ENCODE assay signal across 22 cellular contexts in the genomic region with DNA sequence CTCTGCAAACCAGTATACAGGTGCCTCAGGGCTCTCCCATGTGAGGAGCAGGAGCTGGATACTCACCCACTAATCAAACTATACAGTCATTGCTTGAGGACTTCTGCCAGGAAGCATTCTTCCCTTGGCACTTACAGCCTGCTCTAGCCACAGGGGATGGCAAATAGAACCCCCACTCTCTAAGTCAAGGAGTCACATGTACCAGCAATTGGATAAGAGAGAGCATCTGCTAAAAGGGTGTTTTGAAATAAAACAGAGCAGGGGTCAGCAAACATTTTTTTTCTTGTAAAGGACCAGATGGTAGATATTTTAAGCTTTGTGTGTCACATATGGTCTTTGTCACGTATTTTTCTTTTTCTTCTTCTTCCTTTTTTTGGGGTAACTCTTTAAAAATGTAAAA.
A peak's percentile ranks its signal among the peaks of the same experiment; 100 is the strongest.
DNase-seq lines count a peak whose midpoint lies in the region; ATAC-seq and TF ChIP-seq lines count a peak whose summit lies in the region.
"Had no signal": no experiment of that assay in that cellular context is flagged by ENCODE, and none has a peak within 500 bp of the region (broad histone marks: within the 10 kb centered on the region; RNA-seq: fewer than 3 reads in every experiment).

No MANE protein-coding gene starts in this region.

- no peak overlapping the region for H3K4me3 ChIP-seq in BE2C (ENCODE audit: low read depth, low read length)
- no peak overlapping the region for H3K4me3 ChIP-seq in SK-N-SH (ENCODE audit: low read depth in 2 of 2, low read length in 1 of 2)
- no peak overlapping the region for H3K4me3 ChIP-seq in foreskin fibroblast (ENCODE audit: low read depth in 1 of 2, low read length in 2 of 2)
- H3K4me3 ChIP-seq in stomach = no peak overlapping the region
- H3K4me3 ChIP-seq: esophagus muscularis mucosa, tibial artery had no signal

- no peaks in the 10 kb centered on the region for H3K27me3 ChIP-seq in BE2C
- no peaks in the 10 kb centered on the region for H3K27me3 ChIP-seq in SK-N-SH (ENCODE audit: insufficient read depth)
- H3K27me3 ChIP-seq in stomach = no peaks in the 10 kb centered on the region
- H3K27me3 ChIP-seq: esophagus muscularis mucosa, tibial artery had no signal

- no peaks in the 10 kb centered on the region for H4K20me1 ChIP-seq in SK-N-SH (ENCODE audit: insufficient read depth)

- intact Hi-C loops in stomach (cut with DNase I; ENCODE audit: low total_unique reads) = no loop called here

- no peaks in the 10 kb centered on the region for H3K4me1 ChIP-seq in BE2C
- H3K4me1 ChIP-seq in SK-N-SH (ENCODE audit: control insufficient read depth in 1 of 2, insufficient read depth in 2 of 2, low read depth in 1 of 2, low read length in 1 of 2) = peaks cover 0 to 10% of the 10 kb centered on the region in 2 experiments; a peak in 2 of 4 replicates
- H3K4me1 ChIP-seq in stomach = no peaks in the 10 kb centered on the region
- H3K4me1 ChIP-seq: esophagus muscularis mucosa, tibial artery had no signal

- no peak overlapping the region for H3K9ac ChIP-seq in SK-N-SH

- no peaks in the 10 kb centered on the region for H3K79me2 ChIP-seq in SK-N-SH (ENCODE audit: insufficient read depth)

- H3K27ac ChIP-seq in SK-N-SH (ENCODE audit: low read depth in 2 of 2, low read length in 1 of 2) (peak overlapping the region in 1 of 2 experiments; percentile 86; a peak in 2 of 4 replicates), stomach (no peak overlapping the region)
- H3K27ac ChIP-seq: esophagus muscularis mucosa, tibial artery had no signal

- POLR2A ChIA-PET in SK-N-SH (lab: Yijun Ruan, JAX) = no interaction called here

- TF ChIP-seq POLR2A in stomach (IDR thresholded peaks at IDR 0.05) = no peak

- no peak overlapping the region for H3K4me2 ChIP-seq in SK-N-SH

- no peak overlapping the region for H2AFZ ChIP-seq in SK-N-SH (ENCODE audit: low read depth)

- no peaks in the 10 kb centered on the region for H3K9me2 ChIP-seq in SK-N-SH

- peak; percentile 26 for DNase-seq in BE2C
- peak; percentile 9 for DNase-seq in HT1080 (ENCODE audit: low read depth)
- DNase-seq in SK-N-SH = peak; percentile 68
- peak; percentile 3 for DNase-seq in fibroblast of peridontal ligament (ENCODE audit: extremely low read depth)
- no peak for DNase-seq in NCI-H226
- no peak for DNase-seq in foreskin fibroblast
- no peak for DNase-seq in stomach
- DNase-seq: activated CD4-positive, alpha-beta T cell treated with anti-CD3 and anti-CD28 coated beads for 48 hours; activated CD8-positive, alpha-beta memory T cell treated with anti-CD3 and anti-CD28 coated beads, Interleukin-2, amount 10 ng/mL, durations not matched to agents 7 days and 5 days; effector CD8-positive, alpha-beta T cell; IMR-90; naive B cell; NCI-H146; NCI-H526 treated with DMSO at 0.1 percent for 48 hours; nucleus accumbens; SHP77 treated with DMSO at 0.1 percent for 48 hours; small intestine; stimulated activated naive B cell treated with anti-CD40 and anti-IgM and Interleukin-4, amounts not matched to agents 10 μg/mL and 1 μg/mL and 100 μg/mL, for 72 hours; tibial artery had no signal

- H3F3A ChIP-seq in SK-N-SH (replicated peaks; ENCODE audit: insufficient read depth) = no peaks in the 10 kb centered on the region

- TF ChIP-seq EP300 in SK-N-SH (IDR thresholded peaks at IDR 0.05; ENCODE audit: borderline replicate concordance in 1 of 2, low read depth in 1 of 2, low read length in 1 of 2) (peak; percentile 39 to 97; a peak in 3 of 4 replicates), stomach (IDR thresholded peaks at IDR 0.05) (no peak)

- H3K36me3 ChIP-seq in BE2C (no peaks in the 10 kb centered on the region), SK-N-SH (replicated peaks in 1 of 2; ENCODE audit: control insufficient read depth in 1 of 2, insufficient read depth in 2 of 2, low read length in 1 of 2) (no peaks in the 10 kb centered on the region), stomach (no peaks in the 10 kb centered on the region)
- H3K36me3 ChIP-seq: esophagus muscularis mucosa, tibial artery had no signal

- no peaks in the 10 kb centered on the region for H3K9me3 ChIP-seq in BE2C
- H3K9me3 ChIP-seq in SK-N-SH = no peaks in the 10 kb centered on the region
- H3K9me3 ChIP-seq in stomach = no peaks in the 10 kb centered on the region
- H3K9me3 ChIP-seq: esophagus muscularis mucosa, tibial artery had no signal

- peak; percentile 42 for TF ChIP-seq RAD21 in SK-N-SH (IDR thresholded peaks at IDR 0.05; ENCODE audit: low read length)

- TF ChIP-seq CTCF in BE2C (IDR thresholded peaks at IDR 0.05; ENCODE audit: low read depth, low read length) (no peak), SK-N-SH (IDR thresholded peaks at IDR 0.05) (no peak), foreskin fibroblast (IDR thresholded peaks at IDR 0.05; ENCODE audit: low read depth, low read length) (no peak), stomach (IDR thresholded peaks at IDR 0.05) (no peak)

- no peak for ATAC-seq in HG03097 (IDR thresholded peaks at IDR 0.05; ENCODE audit: low FRiP score, unreplicated experiment)
- ATAC-seq: activated CD8-positive, alpha-beta memory T cell treated with anti-CD3 and anti-CD28 coated beads, Interleukin-2, amount 10 ng/mL, durations not matched to agents 7 days and 5 days; activated naive CD4-positive, alpha-beta T cell treated with anti-CD3 and anti-CD28 coated beads, Interleukin-2, amount 50 U/mL, for 72 hours; stimulated activated naive B cell treated with anti-CD40 and anti-IgM and Interleukin-4, amounts not matched to agents 10 μg/mL and 1 μg/mL and 100 μg/mL, for 72 hours had no signal

- WGBS in SK-N-SH (ENCODE audit: low lambda C conversion rate) = 14% methylated on average over 1 of the region's 1 CpG
- 25 to 59% (median 44%) methylated on average over 1 of the region's 1 CpG for WGBS in stomach, 5 donors

- CTCF ChIA-PET in SK-N-SH (lab: Yijun Ruan, JAX) = interaction anchor here (0.6 to 2.6 kb wide), 7 partner anchors 12 to 597 kb away, joined by 3 to 13 read pairs (median 4); no protein-coding TSS in a partner anchor

TF ChIP-seq in SK-N-SH, 30 proteins besides CTCF, POLR2A, EP300 and RAD21:
- peak; percentile 85 for TF ChIP-seq CHD2 (IDR thresholded peaks at IDR 0.05; ENCODE audit: low read length, partially characterized antibody)
- peak; percentile 44; the same call in 1 of the 2 replicates for TF ChIP-seq POLR2AphosphoS5 (IDR thresholded peaks at IDR 0.05; ENCODE audit: low read depth, low read length)
- TF ChIP-seq NFIC (IDR thresholded peaks at IDR 0.05; ENCODE audit: borderline replicate concordance) = peak; percentile 31; the same call in 1 of the 2 replicates
- TF ChIP-seq GATA2 (CRISPR knock-in tag; IDR thresholded peaks at IDR 0.05) = peak; percentile 85
- no peak for TF ChIP-seq SIN3A (IDR thresholded peaks at IDR 0.05; ENCODE audit: borderline replicate concordance, low read depth, low read length)
- TF ChIP-seq, protein P1, sequence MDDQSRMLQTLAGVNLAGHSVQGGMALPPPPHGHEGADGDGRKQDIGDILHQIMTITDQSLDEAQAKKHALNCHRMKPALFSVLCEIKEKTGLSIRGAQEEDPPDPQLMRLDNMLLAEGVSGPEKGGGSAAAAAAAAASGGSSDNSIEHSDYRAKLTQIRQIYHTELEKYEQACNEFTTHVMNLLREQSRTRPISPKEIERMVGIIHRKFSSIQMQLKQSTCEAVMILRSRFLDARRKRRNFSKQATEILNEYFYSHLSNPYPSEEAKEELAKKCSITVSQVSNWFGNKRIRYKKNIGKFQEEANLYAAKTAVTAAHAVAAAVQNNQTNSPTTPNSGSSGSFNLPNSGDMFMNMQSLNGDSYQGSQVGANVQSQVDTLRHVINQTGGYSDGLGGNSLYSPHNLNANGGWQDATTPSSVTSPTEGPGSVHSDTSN (IDR thresholded peaks at IDR 0.05) = peak; percentile 32; the same call in 1 of the 2 replicates
- TF ChIP-seq RCOR1 (IDR thresholded peaks at IDR 0.05; ENCODE audit: low read length) = peak; percentile 89
- TF ChIP-seq EZH2phosphoT487 (IDR thresholded peaks at IDR 0.05; ENCODE audit: borderline replicate concordance, low read depth) = no peak
- TF ChIP-seq TCF12 (IDR thresholded peaks at IDR 0.05) = peak; percentile 85
- peak; percentile 82 for TF ChIP-seq FOXJ3 (CRISPR knock-in tag; IDR thresholded peaks at IDR 0.05)

Comparison
In these comparisons a context has a peak if more than half of its experiments do, and no peak if none do; other contexts are left out.
1. DNase-seq: peak in BE2C (single experiment), HT1080 (single experiment), SK-N-SH (single experiment) and fibroblast of peridontal ligament (single experiment); none in NCI-H226 (single experiment), foreskin fibroblast (0 of 2) and stomach (single experiment).